Comparison of ENCODE assay signal across 24 cellular contexts in the genomic region with DNA sequence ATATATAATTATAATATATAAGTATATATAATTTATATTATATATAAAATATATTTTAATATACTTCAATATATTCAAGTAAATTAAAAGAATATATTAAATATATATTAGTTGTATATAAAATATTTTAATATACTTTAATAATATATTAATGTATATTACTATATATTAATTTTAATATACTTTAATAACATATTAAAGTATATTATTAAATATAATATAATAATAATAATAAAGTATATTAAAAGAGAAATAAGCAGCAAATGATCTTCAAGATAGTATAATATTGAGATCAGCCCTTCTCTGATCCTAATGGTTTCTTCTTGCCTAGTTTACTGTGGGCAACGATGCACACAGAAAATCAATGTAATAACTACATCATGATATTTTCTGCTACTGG. TPM values are rescaled to one million over a fixed set of nuclear protein-coding genes. Genes with fewer than 3 reads are reported as not detected.
A peak's percentile ranks its signal among the peaks of the same experiment; 100 is the strongest.
DNase-seq lines count a peak whose midpoint lies in the region; ATAC-seq, FAIRE-seq and TF ChIP-seq lines count a peak whose summit lies in the region.
"Had no signal": no experiment of that assay in that cellular context is flagged by ENCODE, and none has a peak within 500 bp of the region (broad histone marks: within the 10 kb centered on the region; RNA-seq: fewer than 3 reads in every experiment).

No MANE protein-coding gene starts in this region.

- TF ChIP-seq CTCF in WTC11 (IDR thresholded peaks at IDR 0.05) (no peak), pancreas (IDR thresholded peaks at IDR 0.05) (no peak), uterus (IDR thresholded peaks at IDR 0.05) (no peak)

- ATAC-seq in WTC11 (no peak), pancreas (no peak)

- H3K36me3 ChIP-seq in pancreas (no peaks in the 10 kb centered on the region), uterus (no peaks in the 10 kb centered on the region)
- no peaks in the 10 kb centered on the region for H3K36me3 ChIP-seq in effector memory CD4-positive, alpha-beta T cell (ENCODE audit: control insufficient read depth, insufficient read depth, low read length)

- H3K4me1 Mint-ChIP-seq in WTC11 = no peaks in the 10 kb centered on the region
- H3K4me1 Mint-ChIP-seq: CD4-positive, alpha-beta memory T cell had no signal

- CTCF ChIA-PET in WTC11 (lab: Charles Lee) = no interaction called here

- H3K27me3 Mint-ChIP-seq in WTC11 (ENCODE audit: low read depth) = peaks cover 9% of the 10 kb centered on the region
- H3K27me3 Mint-ChIP-seq: CD4-positive, alpha-beta memory T cell had no signal

- H3K27ac Mint-ChIP-seq in WTC11 = no peak overlapping the region
- H3K27ac Mint-ChIP-seq: CD4-positive, alpha-beta memory T cell had no signal

- DNase-seq in WTC11 (ENCODE audit: low spot score) (no peak), pancreas (no peak), NOMO-1 (lab: John Stamatoyannopoulos, UW; ENCODE audit: unreplicated experiment in 2 of 2) (no peak), uterus (no peak), DMS153 (lab: John Stamatoyannopoulos, UW) (no peak)
- DNase-seq in effector memory CD4-positive, alpha-beta T cell = no peak
- DNase-seq: 8988T; C1 segment of cervical spinal cord; Calu3; CD4-positive, alpha-beta memory T cell; COR-L47; DMS79; EL; GF-D8; GM23248; H7; HCEC 1CT had no signal

- no peaks in the 10 kb centered on the region for H3K4me1 ChIP-seq in pancreas
- H3K4me1 ChIP-seq in effector memory CD4-positive, alpha-beta T cell (ENCODE audit: control insufficient read depth, insufficient read depth, low read length, poor library complexity, severe bottlenecking) = no peaks in the 10 kb centered on the region
- H3K4me1 ChIP-seq in uterus = no peaks in the 10 kb centered on the region

- no peak for TF ChIP-seq POLR2A in uterus (IDR thresholded peaks at IDR 0.05)

- H3K4me3 Mint-ChIP-seq in WTC11 = no peak overlapping the region
- H3K4me3 Mint-ChIP-seq: CD4-positive, alpha-beta memory T cell had no signal

- H3K9me3 ChIP-seq in pancreas (no peaks in the 10 kb centered on the region), uterus (no peaks in the 10 kb centered on the region)
- H3K9me3 ChIP-seq in effector memory CD4-positive, alpha-beta T cell (ENCODE audit: control insufficient read depth, low read length) = no peaks in the 10 kb centered on the region

- H3K27me3 ChIP-seq in pancreas (no peaks in the 10 kb centered on the region), uterus (no peaks in the 10 kb centered on the region)
- H3K27me3 ChIP-seq in effector memory CD4-positive, alpha-beta T cell (replicated peaks; ENCODE audit: control insufficient read depth, insufficient read depth, low read length, poor library complexity, severe bottlenecking) = no peaks in the 10 kb centered on the region

- H3K27ac ChIP-seq in pancreas = no peak overlapping the region
- no peak overlapping the region for H3K27ac ChIP-seq in effector memory CD4-positive, alpha-beta T cell (ENCODE audit: insufficient read depth, low read length, poor library complexity, severe bottlenecking)
- no peak overlapping the region for H3K27ac ChIP-seq in uterus
- H3K27ac ChIP-seq: GM23248 had no signal

- H3K36me3 Mint-ChIP-seq in WTC11 = peaks cover 81% of the 10 kb centered on the region
- H3K36me3 Mint-ChIP-seq: CD4-positive, alpha-beta memory T cell had no signal

- H3K4me3 ChIP-seq in pancreas = no peak overlapping the region
- no peak overlapping the region for H3K4me3 ChIP-seq in effector memory CD4-positive, alpha-beta T cell (ENCODE audit: insufficient read depth, low read depth, low read length, poor library complexity, severe bottlenecking)
- H3K4me3 ChIP-seq in uterus = no peak overlapping the region
- H3K4me3 ChIP-seq: GM23248 had no signal

- FAIRE-seq in G401.6 (lab: Jason Lieb, UNC) (peak; percentile 100), endometrium (lab: Jason Lieb, UNC) (peak; percentile 85), pancreas (lab: Jason Lieb, UNC) (peak; percentile 99)
- FAIRE-seq: GM12891, GM18507, H1 had no signal

- 35 to 69% methylated on average over 1 of the region's 1 CpG for WGBS in pancreas, 2 donors

- intact Hi-C loops in pancreas (cut with DNase I) = no loop called here
- intact Hi-C loops in uterus (cut with DNase I; ENCODE audit: low total_unique reads) = no loop called here

- H3K9me3 Mint-ChIP-seq in WTC11 = peaks cover 72% of the 10 kb centered on the region

- POLR2A ChIA-PET in WTC11 (lab: Charles Lee) = no interaction called here

TF ChIP-seq in WTC11, 78 proteins besides CTCF, POLR2A, EP300 and RAD21:
- TF ChIP-seq FOXJ3 (CRISPR knock-in tag; IDR thresholded peaks at IDR 0.05; ENCODE audit: borderline replicate concordance) = no peak
- TF ChIP-seq NFYB (CRISPR knock-in tag; conservative IDR thresholded peaks at IDR 0.05; ENCODE audit: low read depth) = no peak
- TF ChIP-seq, protein P1, sequence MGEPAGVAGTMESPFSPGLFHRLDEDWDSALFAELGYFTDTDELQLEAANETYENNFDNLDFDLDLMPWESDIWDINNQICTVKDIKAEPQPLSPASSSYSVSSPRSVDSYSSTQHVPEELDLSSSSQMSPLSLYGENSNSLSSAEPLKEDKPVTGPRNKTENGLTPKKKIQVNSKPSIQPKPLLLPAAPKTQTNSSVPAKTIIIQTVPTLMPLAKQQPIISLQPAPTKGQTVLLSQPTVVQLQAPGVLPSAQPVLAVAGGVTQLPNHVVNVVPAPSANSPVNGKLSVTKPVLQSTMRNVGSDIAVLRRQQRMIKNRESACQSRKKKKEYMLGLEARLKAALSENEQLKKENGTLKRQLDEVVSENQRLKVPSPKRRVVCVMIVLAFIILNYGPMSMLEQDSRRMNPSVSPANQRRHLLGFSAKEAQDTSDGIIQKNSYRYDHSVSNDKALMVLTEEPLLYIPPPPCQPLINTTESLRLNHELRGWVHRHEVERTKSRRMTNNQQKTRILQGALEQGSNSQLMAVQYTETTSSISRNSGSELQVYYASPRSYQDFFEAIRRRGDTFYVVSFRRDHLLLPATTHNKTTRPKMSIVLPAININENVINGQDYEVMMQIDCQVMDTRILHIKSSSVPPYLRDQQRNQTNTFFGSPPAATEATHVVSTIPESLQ (CRISPR knock-in tag; IDR thresholded peaks at IDR 0.05) = no peak
- peak; percentile 94; the same call in 1 of the 2 replicates for TF ChIP-seq HMGA2 (CRISPR knock-in tag; IDR thresholded peaks at IDR 0.05)

RNA-seq across cellular contexts. Expression of a gene that starts 2.3 kb away (rescaled TPM):
- total RNA-seq in WTC11 (2021) (not detected in 3 replicates), pancreas (not detected), uterus (not detected)
- not detected for polyA plus RNA-seq in pancreas
- total RNA-seq: A673; Calu3; CD4-positive, alpha-beta memory T cell; GM23248; H1; H7 had no signal
- polyA plus RNA-seq: BJ; CD4-positive, alpha-beta memory T cell; GM23248; H1 had no signal

RNA-seq across cellular contexts. Expression of a gene that starts 28.0 kb away (rescaled TPM):
- not detected in 3 replicates for total RNA-seq in WTC11 (2021)
- total RNA-seq in pancreas = not detected
- not detected for polyA plus RNA-seq in pancreas
- not detected for total RNA-seq in uterus
- total RNA-seq: A673; Calu3; CD4-positive, alpha-beta memory T cell; GM23248; H1; H7 had no signal
- polyA plus RNA-seq: BJ; CD4-positive, alpha-beta memory T cell; GM23248; H1 had no signal

RNA-seq across cellular contexts. Expression of a gene that starts 32.2 kb away (rescaled TPM):
- total RNA-seq in WTC11 (2021) (not detected in 3 replicates), pancreas (not detected), uterus (not detected)
- polyA plus RNA-seq in pancreas = under 1 TPM in 1 of 2 donors, not detected in 1; 0.09 TPM
- total RNA-seq: A673; Calu3; CD4-positive, alpha-beta memory T cell; GM23248; H1; H7 had no signal
- polyA plus RNA-seq: BJ; CD4-positive, alpha-beta memory T cell; GM23248; H1 had no signal
